In genomic region chr9:6681957-6682501, GRCh38 we compare ENCODE assay signal across 8 cellular contexts. TPM values are rescaled to one million over a fixed set of nuclear protein-coding genes. Genes with fewer than 3 reads are reported as not detected.
DNase-seq lines count a peak whose midpoint lies in the region; ATAC-seq and TF ChIP-seq lines count a peak whose summit lies in the region.

No MANE protein-coding gene starts in this region.

- no peak for TF ChIP-seq CTCF in Caco-2 (IDR thresholded peaks at IDR 0.05; ENCODE audit: insufficient read depth in 1 of 2, low read depth in 1 of 2, low read length in 1 of 2, severe bottlenecking in 1 of 2, unreplicated experiment in 1 of 2)
- no peak for TF ChIP-seq CTCF in neural cell (IDR thresholded peaks at IDR 0.05; ENCODE audit: poor library complexity, severe bottlenecking)

- no peaks in the 10 kb centered on the region for H3K27me3 Mint-ChIP-seq in Caco-2 (ENCODE audit: insufficient read depth, unreplicated experiment)
- H3K27me3 Mint-ChIP-seq in effector memory CD8-positive, alpha-beta T cell = no peaks in the 10 kb centered on the region

- no peaks in the 10 kb centered on the region for H3K9me3 Mint-ChIP-seq in Caco-2 (ENCODE audit: unreplicated experiment)
- H3K9me3 Mint-ChIP-seq in effector memory CD8-positive, alpha-beta T cell = no peaks in the 10 kb centered on the region

- TF ChIP-seq RAD21 in neural cell (conservative IDR thresholded peaks at IDR 0.05) = no peak

- no peaks in the 10 kb centered on the region for H3K9me3 ChIP-seq in Caco-2
- no peaks in the 10 kb centered on the region for H3K9me3 ChIP-seq in NT2/D1 (ENCODE audit: insufficient read depth, low read length)
- H3K9me3 ChIP-seq in neural cell (ENCODE audit: low read length) = no peaks in the 10 kb centered on the region

- DNase-seq in Caco-2 (no peak), NT2/D1 (ENCODE audit: low read depth, low spot score) (no peak), iPS-NIHi7 (ENCODE audit: extremely low spot score) (no peak)
- DNase-seq in effector memory CD8-positive, alpha-beta T cell = no peak

- ATAC-seq in effector memory CD8-positive, alpha-beta T cell (replicated peaks) = peak; percentile 6
- no peak for ATAC-seq in GM19467 (IDR thresholded peaks at IDR 0.05; ENCODE audit: unreplicated experiment)
- no peak for ATAC-seq in HG03045 (IDR thresholded peaks at IDR 0.05; ENCODE audit: unreplicated experiment)
- ATAC-seq in HG02870 (IDR thresholded peaks at IDR 0.05; ENCODE audit: unreplicated experiment) = no peak

- intact Hi-C loops in Caco-2 (cut with micrococcal nuclease; ENCODE audit: unreplicated experiment) = loop anchor here (1.0 to 10.0 kb wide), 5 partner anchors 18 to 327 kb away; partner anchors contain the start of gene GLDC

- BruUV-seq in Caco-2 (replicated peaks; lab: Mats Ljungman, UMichigan) = no TSS peak

- H2AFZ ChIP-seq in neural cell (ENCODE audit: low read depth, low read length) = peak overlapping the region; percentile 99

- peaks cover 35% of the 10 kb centered on the region for H3K36me3 Mint-ChIP-seq in Caco-2 (ENCODE audit: insufficient read depth, unreplicated experiment)
- H3K36me3 Mint-ChIP-seq in effector memory CD8-positive, alpha-beta T cell (ENCODE audit: insufficient read depth) = peaks cover 26% of the 10 kb centered on the region

- no peaks in the 10 kb centered on the region for H3K36me3 ChIP-seq in Caco-2 (ENCODE audit: control insufficient read depth, insufficient read depth, low read length)
- peaks cover 6% of the 10 kb centered on the region for H3K36me3 ChIP-seq in NT2/D1 (ENCODE audit: insufficient read depth, insufficient read length, low read length)
- no peaks in the 10 kb centered on the region for H3K36me3 ChIP-seq in neural cell (ENCODE audit: insufficient read depth, low read length)

- H3K27me3 ChIP-seq in Caco-2 (replicated peaks; ENCODE audit: control insufficient read depth, insufficient read depth, low read length) (no peaks in the 10 kb centered on the region), NT2/D1 (ENCODE audit: insufficient read depth, insufficient read length) (no peaks in the 10 kb centered on the region), neural cell (ENCODE audit: insufficient read depth, low read depth, low read length) (no peaks in the 10 kb centered on the region)

- POLR2A ChIA-PET in Caco-2 (lab: Charles Lee) = interaction anchor here (0.6 to 2.7 kb wide), 13 partner anchors 17 to 763 kb away, joined by 3 to 36 read pairs (median 4); no protein-coding TSS in a partner anchor

- no peak for TF ChIP-seq EP300 in neural cell (conservative IDR thresholded peaks at IDR 0.05; ENCODE audit: poor library complexity, severe bottlenecking)

- peak overlapping the region; percentile 98 for H3K27ac ChIP-seq in neural cell (ENCODE audit: low read length)

- CTCF ChIA-PET in Caco-2 (lab: Charles Lee) = no interaction called here

- H3K9ac ChIP-seq in NT2/D1 (ENCODE audit: insufficient read length, low read depth) (peak overlapping the region; percentile 97), neural cell (ENCODE audit: low read length) (peak overlapping the region; percentile 89)

- H3K4me2 ChIP-seq in neural cell (ENCODE audit: low read length) = peak overlapping the region; percentile 52

- H3K4me1 ChIP-seq in Caco-2 (peaks cover 15% of the 10 kb centered on the region), NT2/D1 (ENCODE audit: insufficient read depth, insufficient read length) (peaks cover 2% of the 10 kb centered on the region)

- peaks cover 4% of the 10 kb centered on the region for H3F3A ChIP-seq in neural cell (ENCODE audit: insufficient read depth, low read length, poor library complexity, severe bottlenecking)

- H3K4me3 Mint-ChIP-seq in Caco-2 (ENCODE audit: unreplicated experiment) = peak overlapping the region; percentile 77
- H3K4me3 Mint-ChIP-seq in effector memory CD8-positive, alpha-beta T cell = peak overlapping the region; percentile 87 to 98

- no peaks in the 10 kb centered on the region for H3K79me2 ChIP-seq in neural cell (replicated peaks; ENCODE audit: insufficient read depth, low read length)

- peaks cover 10% of the 10 kb centered on the region for H3K4me1 Mint-ChIP-seq in Caco-2 (ENCODE audit: low read depth, unreplicated experiment)
- peaks cover 9 to 17% of the 10 kb centered on the region in 2 donors for H3K4me1 Mint-ChIP-seq in effector memory CD8-positive, alpha-beta T cell (ENCODE audit: low read depth in 2 of 2)

- H4K20me1 ChIP-seq in neural cell (ENCODE audit: insufficient read depth) = no peaks in the 10 kb centered on the region

- H3K4me3 ChIP-seq in Caco-2 (ENCODE audit: low read depth, low read length) = peak overlapping the region; percentile 62
- peak overlapping the region; percentile 89 for H3K4me3 ChIP-seq in NT2/D1 (ENCODE audit: insufficient read length, low read depth)
- H3K4me3 ChIP-seq in neural cell (ENCODE audit: low read length) = peak overlapping the region; percentile 80

- no peaks in the 10 kb centered on the region for H3K9me2 ChIP-seq in neural cell (ENCODE audit: insufficient read depth, low read length)

- peak overlapping the region; percentile 99 for H3K27ac Mint-ChIP-seq in Caco-2 (ENCODE audit: unreplicated experiment)
- H3K27ac Mint-ChIP-seq in effector memory CD8-positive, alpha-beta T cell = peak overlapping the region; percentile 99 to 100

TF ChIP-seq in neural cell, 6 proteins besides CTCF, POLR2A, EP300 and RAD21:
- TF ChIP-seq POLR2AphosphoS5 (IDR thresholded peaks at IDR 0.05) = no peak
- TF ChIP-seq MXI1 (conservative IDR thresholded peaks at IDR 0.05; ENCODE audit: poor library complexity, severe bottlenecking) = no peak
- TF ChIP-seq EZH2 (IDR thresholded peaks at IDR 0.05; ENCODE audit: borderline replicate concordance, insufficient read depth, low read length, poor library complexity, severe bottlenecking) = no peak
- TF ChIP-seq SMC3 (conservative IDR thresholded peaks at IDR 0.05; ENCODE audit: poor library complexity) = no peak
- no peak for TF ChIP-seq REST (IDR thresholded peaks at IDR 0.05; ENCODE audit: borderline replicate concordance)
- no peak for TF ChIP-seq TAF1 (IDR thresholded peaks at IDR 0.05; ENCODE audit: low read depth)

RNA-seq across cellular contexts. Expression of gene GLDC, which starts 36.5 kb away (rescaled TPM):
- 276 and 320 TPM in 2 replicates for total RNA-seq in Caco-2 (2022)
- 11.4 and 13.9 TPM in 2 replicates for polyA plus RNA-seq in neural cell
- polyA minus RNA-seq in neural cell = 9.0 and 11.9 TPM in 2 replicates
